Comparison of ENCODE assay signal across 1 cellular context in genomic region chr1:201774983-201775344, GRCh38.
A peak's percentile ranks its signal among the peaks of the same experiment; 100 is the strongest.
TF ChIP-seq lines count a peak whose summit lies in the region.

No MANE protein-coding gene starts in this region.

TF ChIP-seq in K562, 482 proteins besides CTCF, POLR2A, EP300 and RAD21:
- TF ChIP-seq CTCFL (IDR thresholded peaks at IDR 0.05; ENCODE audit: borderline replicate concordance, insufficient read depth, low read depth, low read length, poor library complexity, severe bottlenecking): peak; percentile 67
- TF ChIP-seq THRA (IDR thresholded peaks at IDR 0.05): no peak
- TF ChIP-seq PHF20 (IDR thresholded peaks at IDR 0.05; ENCODE audit: partially characterized antibody): no peak
- no peak for TF ChIP-seq BACH1 (tag; IDR thresholded peaks at IDR 0.05)
- peak in 1 of 3 experiments; percentile 23 for TF ChIP-seq YY1 (IDR thresholded peaks at IDR 0.05; ENCODE audit: borderline replicate concordance in 1 of 3, control insufficient read depth in 1 of 3, extremely low read depth in 1 of 3, insufficient read depth in 3 of 3, insufficient read length in 1 of 3, insufficient replicate concordance in 2 of 3, low read depth in 1 of 3, low read length in 2 of 3)
- TF ChIP-seq KDM5B (IDR thresholded peaks at IDR 0.05; ENCODE audit: insufficient replicate concordance, low read depth, low read length): no peak
- no peak for TF ChIP-seq HDAC8 (tag; IDR thresholded peaks at IDR 0.05)
TF ChIP-seq in K562: peak in this region for 2.
